ENCODE assay signal across 1 cellular context in the genomic region with DNA sequence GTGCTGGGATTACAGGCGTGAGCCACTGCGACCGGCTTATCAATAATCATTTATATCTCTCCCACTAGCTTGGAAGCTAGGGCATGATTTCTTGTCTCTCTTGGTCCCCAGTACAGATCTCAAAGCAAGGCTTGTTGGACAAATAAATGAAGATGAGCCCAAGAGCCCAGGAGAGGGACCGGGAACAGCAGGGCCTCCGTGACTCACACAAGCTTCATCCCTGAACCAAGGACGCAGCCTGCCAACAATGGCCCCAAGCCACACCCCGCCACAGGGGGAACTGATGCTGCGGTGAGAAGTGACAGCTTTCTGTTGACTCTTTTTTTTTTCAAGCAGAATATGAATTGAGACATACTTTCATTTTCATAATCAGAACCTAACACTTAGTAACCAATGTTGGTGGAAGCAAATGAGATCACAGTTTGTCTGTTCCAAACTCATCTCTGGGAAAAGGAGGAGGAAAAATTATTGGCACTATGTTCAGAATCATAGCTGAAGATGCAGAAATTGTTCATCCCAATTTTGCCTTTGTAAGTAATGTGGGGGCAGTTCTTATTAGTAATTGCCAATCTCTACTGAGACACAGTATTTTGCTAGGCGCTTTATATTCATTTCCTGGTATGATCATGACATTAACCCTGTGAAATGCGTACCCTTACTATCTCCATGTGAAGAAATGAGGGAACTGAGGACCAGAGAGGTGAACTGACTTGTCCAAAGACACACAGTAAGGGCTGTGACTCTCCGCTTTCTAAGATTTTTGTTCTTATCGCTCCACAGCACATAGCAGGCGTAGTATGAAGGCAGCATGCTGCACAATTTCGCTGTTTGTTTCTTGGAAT.
A peak's percentile ranks its signal among the peaks of the same experiment; 100 is the strongest.
TF ChIP-seq lines count a peak whose summit lies in the region.

No MANE protein-coding gene starts in this region.

TF ChIP-seq in HepG2, 621 proteins besides CTCF, POLR2A, EP300 and RAD21 (continued from another document and continues in another):
- TF ChIP-seq, protein P1, sequence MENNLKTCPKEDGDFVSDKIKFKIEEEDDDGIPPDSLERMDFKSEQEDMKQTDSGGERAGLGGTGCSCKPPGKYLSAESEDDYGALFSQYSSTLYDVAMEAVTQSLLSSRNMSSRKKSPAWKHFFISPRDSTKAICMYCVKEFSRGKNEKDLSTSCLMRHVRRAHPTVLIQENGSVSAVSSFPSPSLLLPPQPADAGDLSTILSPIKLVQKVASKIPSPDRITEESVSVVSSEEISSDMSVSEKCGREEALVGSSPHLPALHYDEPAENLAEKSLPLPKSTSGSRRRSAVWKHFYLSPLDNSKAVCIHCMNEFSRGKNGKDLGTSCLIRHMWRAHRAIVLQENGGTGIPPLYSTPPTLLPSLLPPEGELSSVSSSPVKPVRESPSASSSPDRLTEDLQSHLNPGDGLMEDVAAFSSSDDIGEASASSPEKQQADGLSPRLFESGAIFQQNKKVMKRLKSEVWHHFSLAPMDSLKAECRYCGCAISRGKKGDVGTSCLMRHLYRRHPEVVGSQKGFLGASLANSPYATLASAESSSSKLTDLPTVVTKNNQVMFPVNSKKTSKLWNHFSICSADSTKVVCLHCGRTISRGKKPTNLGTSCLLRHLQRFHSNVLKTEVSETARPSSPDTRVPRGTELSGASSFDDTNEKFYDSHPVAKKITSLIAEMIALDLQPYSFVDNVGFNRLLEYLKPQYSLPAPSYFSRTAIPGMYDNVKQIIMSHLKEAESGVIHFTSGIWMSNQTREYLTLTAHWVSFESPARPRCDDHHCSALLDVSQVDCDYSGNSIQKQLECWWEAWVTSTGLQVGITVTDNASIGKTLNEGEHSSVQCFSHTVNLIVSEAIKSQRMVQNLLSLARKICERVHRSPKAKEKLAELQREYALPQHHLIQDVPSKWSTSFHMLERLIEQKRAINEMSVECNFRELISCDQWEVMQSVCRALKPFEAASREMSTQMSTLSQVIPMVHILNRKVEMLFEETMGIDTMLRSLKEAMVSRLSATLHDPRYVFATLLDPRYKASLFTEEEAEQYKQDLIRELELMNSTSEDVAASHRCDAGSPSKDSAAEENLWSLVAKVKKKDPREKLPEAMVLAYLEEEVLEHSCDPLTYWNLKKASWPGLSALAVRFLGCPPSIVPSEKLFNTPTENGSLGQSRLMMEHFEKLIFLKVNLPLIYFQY (CRISPR knock-in tag; IDR thresholded peaks at IDR 0.05; ENCODE audit: borderline replicate concordance) = no peak
- TF ChIP-seq ZBTB4 (CRISPR knock-in tag; IDR thresholded peaks at IDR 0.05; ENCODE audit: borderline replicate concordance) (no peak), ONECUT2 (CRISPR knock-in tag; IDR thresholded peaks at IDR 0.05) (no peak), ARID3A (IDR thresholded peaks at IDR 0.05; ENCODE audit: low read depth, low read length) (peak; percentile 28; the same call in 1 of the 2 replicates), AKNA (CRISPR knock-in tag; IDR thresholded peaks at IDR 0.05; ENCODE audit: borderline replicate concordance) (no peak), ARNTL (CRISPR knock-in tag; IDR thresholded peaks at IDR 0.05) (no peak), ZNF639 (CRISPR knock-in tag; conservative IDR thresholded peaks at IDR 0.05) (no peak), TEAD3 (CRISPR knock-in tag; optimal IDR thresholded peaks at IDR 0.05; ENCODE audit: borderline replicate concordance) (peak; percentile 31), PHF5A (CRISPR knock-in tag; IDR thresholded peaks at IDR 0.05; ENCODE audit: low read depth, unreplicated experiment) (no peak), ZBTB21 (CRISPR knock-in tag; IDR thresholded peaks at IDR 0.05) (no peak), ZNF34 (CRISPR knock-in tag; IDR thresholded peaks at IDR 0.05; ENCODE audit: borderline replicate concordance) (no peak), ZNF747 (CRISPR knock-in tag; IDR thresholded peaks at IDR 0.05; ENCODE audit: borderline replicate concordance) (no peak; the same call in 1 of the 2 replicates), KLF12 (CRISPR knock-in tag; IDR thresholded peaks at IDR 0.05; ENCODE audit: borderline replicate concordance) (peak; percentile 34; the same call in 1 of the 2 replicates), NFAT5 (CRISPR knock-in tag; IDR thresholded peaks at IDR 0.05) (no peak), CAMTA2 (CRISPR knock-in tag; IDR thresholded peaks at IDR 0.05; ENCODE audit: borderline replicate concordance) (no peak), KDM3A (CRISPR knock-in tag; IDR thresholded peaks at IDR 0.05; ENCODE audit: low read depth) (no peak; the same call in 1 of the 2 replicates), TGIF2 (CRISPR knock-in tag; IDR thresholded peaks at IDR 0.05) (peak; percentile 85), ZC3H13 (CRISPR knock-in tag; IDR thresholded peaks at IDR 0.05) (peak; percentile 62; the same call in 1 of the 2 replicates), MIER3 (CRISPR knock-in tag; IDR thresholded peaks at IDR 0.05; ENCODE audit: borderline replicate concordance) (no peak; the same call in 1 of the 2 replicates), ZNF83 (CRISPR knock-in tag; IDR thresholded peaks at IDR 0.05; ENCODE audit: borderline replicate concordance) (no peak)
- TF ChIP-seq, protein P2, sequence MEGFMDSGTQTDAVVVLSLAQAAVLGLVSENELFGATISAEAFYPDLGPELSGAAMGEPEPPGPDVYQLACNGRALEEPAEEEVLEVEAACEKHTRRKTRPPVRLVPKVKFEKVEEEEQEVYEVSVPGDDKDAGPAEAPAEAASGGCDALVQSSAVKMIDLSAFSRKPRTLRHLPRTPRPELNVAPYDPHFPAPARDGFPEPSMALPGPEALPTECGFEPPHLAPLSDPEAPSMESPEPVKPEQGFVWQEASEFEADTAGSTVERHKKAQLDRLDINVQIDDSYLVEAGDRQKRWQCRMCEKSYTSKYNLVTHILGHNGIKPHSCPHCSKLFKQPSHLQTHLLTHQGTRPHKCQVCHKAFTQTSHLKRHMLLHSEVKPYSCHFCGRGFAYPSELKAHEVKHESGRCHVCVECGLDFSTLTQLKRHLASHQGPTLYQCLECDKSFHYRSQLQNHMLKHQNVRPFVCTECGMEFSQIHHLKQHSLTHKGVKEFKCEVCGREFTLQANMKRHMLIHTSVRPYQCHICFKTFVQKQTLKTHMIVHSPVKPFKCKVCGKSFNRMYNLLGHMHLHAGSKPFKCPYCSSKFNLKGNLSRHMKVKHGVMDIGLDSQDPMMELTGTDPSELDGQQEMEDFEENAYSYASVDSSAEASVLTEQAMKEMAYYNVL (CRISPR knock-in tag; IDR thresholded peaks at IDR 0.05; ENCODE audit: borderline replicate concordance) = 0 out of 2 replicates have a peak, but pooled peaks have one; percentile 46
- TF ChIP-seq, protein P3, sequence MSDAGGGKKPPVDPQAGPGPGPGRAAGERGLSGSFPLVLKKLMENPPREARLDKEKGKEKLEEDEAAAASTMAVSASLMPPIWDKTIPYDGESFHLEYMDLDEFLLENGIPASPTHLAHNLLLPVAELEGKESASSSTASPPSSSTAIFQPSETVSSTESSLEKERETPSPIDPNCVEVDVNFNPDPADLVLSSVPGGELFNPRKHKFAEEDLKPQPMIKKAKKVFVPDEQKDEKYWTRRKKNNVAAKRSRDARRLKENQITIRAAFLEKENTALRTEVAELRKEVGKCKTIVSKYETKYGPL (CRISPR knock-in tag; IDR thresholded peaks at IDR 0.05) = no peak
